8 cellular contexts compared by ENCODE assay signal in the genomic region with DNA sequence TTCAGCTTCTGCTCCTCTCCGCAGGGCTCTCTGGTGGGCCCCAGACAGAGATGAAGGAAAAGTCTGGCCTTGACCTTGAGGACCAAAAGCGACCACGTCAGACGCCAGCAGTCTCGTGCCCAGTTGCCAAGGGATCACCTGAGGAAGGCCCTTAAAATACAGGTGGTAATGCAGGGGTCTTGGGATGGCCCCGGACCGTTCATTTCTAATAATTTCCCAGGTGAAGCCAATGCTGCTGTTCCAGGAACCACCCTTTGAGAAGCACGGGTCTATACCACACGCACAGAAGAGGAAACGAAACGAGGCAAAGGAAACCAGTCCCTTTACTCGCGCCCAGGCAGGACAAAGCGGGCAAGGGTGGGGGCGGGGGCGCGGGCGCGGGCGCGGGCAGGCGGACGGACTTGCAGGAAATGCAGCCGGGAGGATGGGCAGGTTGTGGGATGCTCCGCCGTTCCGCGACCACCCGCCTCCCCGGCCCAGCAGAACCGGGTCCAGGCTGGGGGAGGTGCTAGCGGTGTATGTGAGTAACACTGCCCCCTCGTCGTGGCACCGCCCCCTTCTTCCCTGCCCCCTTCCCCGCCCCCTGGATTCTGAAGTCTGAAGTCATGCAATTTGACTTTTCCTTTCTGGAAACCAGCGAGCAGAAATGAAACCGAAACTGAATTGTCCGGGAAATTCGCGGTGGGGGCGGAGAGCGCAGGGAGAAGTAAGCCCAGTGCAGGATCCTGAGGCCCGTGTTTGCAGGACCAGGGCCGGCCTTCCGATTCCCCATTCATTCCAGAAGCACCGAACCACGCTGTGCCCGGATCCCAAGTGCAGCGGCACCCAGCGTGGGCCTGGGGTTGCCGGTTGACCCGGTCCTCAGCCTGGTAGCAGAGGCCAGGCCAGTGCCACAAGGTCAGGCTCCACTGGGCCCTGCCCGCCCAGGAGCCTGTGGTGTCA. TPM values are rescaled to one million over a fixed set of nuclear protein-coding genes. Genes with fewer than 3 reads are reported as not detected.
DNase-seq lines count a peak whose midpoint lies in the region; ATAC-seq and TF ChIP-seq lines count a peak whose summit lies in the region.

No MANE protein-coding gene starts in this region.

- no peaks in the 10 kb centered on the region for H3K36me3 Mint-ChIP-seq in activated CD4-positive, alpha-beta T cell treated with anti-CD3 and anti-CD28 coated beads for 36 hours (ENCODE audit: low read depth)

- TF ChIP-seq CTCF in GM10248 (IDR thresholded peaks at IDR 0.05; ENCODE audit: control extremely low read depth, extremely low read depth, low read depth, missing control alignments) (no peak), coronary artery (IDR thresholded peaks at IDR 0.05) (no peak)

- peaks cover 3% of the 10 kb centered on the region for H3K9me3 Mint-ChIP-seq in activated CD4-positive, alpha-beta T cell treated with anti-CD3 and anti-CD28 coated beads for 36 hours (ENCODE audit: low read depth)

- H3K4me3 ChIP-seq in coronary artery, result peak overlapping the region; percentile 92

- DNase-seq in GM10248 (ENCODE audit: extremely low spot score) (peak; percentile 55), NCI-H2107 treated with DMSO at 0.1 percent for 48 hours (lab: John Stamatoyannopoulos, UW; ENCODE audit: unreplicated experiment) (peak; percentile 48), coronary artery (ENCODE audit: low spot score) (peak; percentile 94)
- DNase-seq in activated CD4-positive, alpha-beta T cell treated with anti-CD3 and anti-CD28 coated beads for 36 hours, result peak; percentile 76
- peak; percentile 61 for DNase-seq in stimulated activated CD4-positive, alpha-beta T cell treated with anti-CD3 and anti-CD28 coated beads, Interleukin-15, amount 100 ng/mL, for 24 hours

- peak overlapping the region; percentile 88 to 93 for H3K27ac ChIP-seq in coronary artery
- peak overlapping the region; percentile 82 for H3K27ac ChIP-seq in layer of hippocampus (ENCODE audit: low read depth, low read length)

- CTCF ChIA-PET in GM10248 (lab: Yijun Ruan, JAX), result interaction anchor here (2.6 kb wide), 1 partner anchor 137 kb away, joined by 13 read pairs; no protein-coding TSS in a partner anchor
- CTCF ChIA-PET in activated CD4-positive, alpha-beta T cell treated with anti-CD3 and anti-CD28 coated beads for 36 hours (lab: Charles Lee), result no interaction called here

- no peaks in the 10 kb centered on the region for H3K27me3 ChIP-seq in layer of hippocampus (ENCODE audit: control insufficient read depth, insufficient read depth, low read length)

- H3K4me3 Mint-ChIP-seq in activated CD4-positive, alpha-beta T cell treated with anti-CD3 and anti-CD28 coated beads for 36 hours, result peak overlapping the region; percentile 79

- peak overlapping the region; percentile 93 for H3K27ac Mint-ChIP-seq in activated CD4-positive, alpha-beta T cell treated with anti-CD3 and anti-CD28 coated beads for 36 hours

- POLR2A ChIA-PET in GM10248 (lab: Yijun Ruan, JAX), result no interaction called here
- POLR2A ChIA-PET in activated CD4-positive, alpha-beta T cell treated with anti-CD3 and anti-CD28 coated beads for 36 hours (lab: Charles Lee), result no interaction called here

- no peaks in the 10 kb centered on the region for H3K27me3 Mint-ChIP-seq in activated CD4-positive, alpha-beta T cell treated with anti-CD3 and anti-CD28 coated beads for 36 hours

- peaks cover 36% of the 10 kb centered on the region for H3K4me1 Mint-ChIP-seq in activated CD4-positive, alpha-beta T cell treated with anti-CD3 and anti-CD28 coated beads for 36 hours

- peak; percentile 73 for ATAC-seq in HG02763 (IDR thresholded peaks at IDR 0.05; ENCODE audit: unreplicated experiment)
- peak; percentile 76 for ATAC-seq in activated CD4-positive, alpha-beta T cell treated with anti-CD3 and anti-CD28 coated beads for 36 hours
- ATAC-seq in GM18870 (IDR thresholded peaks at IDR 0.05; ENCODE audit: unreplicated experiment), result no peak

- intact Hi-C loops in activated CD4-positive, alpha-beta T cell treated with anti-CD3 and anti-CD28 coated beads for 36 hours (cut with DNase I, micrococcal nuclease), result no loop called here

RNA-seq across cellular contexts. Expression of gene MX1, which starts 5.8 kb away (rescaled TPM):
- 100 to 1,000 TPM; 162 to 169 TPM for total RNA-seq in activated CD4-positive, alpha-beta T cell treated with anti-CD3 and anti-CD28 coated beads for 36 hours

RNA-seq across cellular contexts. Expression of gene MX2, which starts 58.4 kb away (rescaled TPM):
- total RNA-seq in activated CD4-positive, alpha-beta T cell treated with anti-CD3 and anti-CD28 coated beads for 36 hours, result 10 to 100 TPM; 30.7 to 40.4 TPM
